In the genomic region with DNA sequence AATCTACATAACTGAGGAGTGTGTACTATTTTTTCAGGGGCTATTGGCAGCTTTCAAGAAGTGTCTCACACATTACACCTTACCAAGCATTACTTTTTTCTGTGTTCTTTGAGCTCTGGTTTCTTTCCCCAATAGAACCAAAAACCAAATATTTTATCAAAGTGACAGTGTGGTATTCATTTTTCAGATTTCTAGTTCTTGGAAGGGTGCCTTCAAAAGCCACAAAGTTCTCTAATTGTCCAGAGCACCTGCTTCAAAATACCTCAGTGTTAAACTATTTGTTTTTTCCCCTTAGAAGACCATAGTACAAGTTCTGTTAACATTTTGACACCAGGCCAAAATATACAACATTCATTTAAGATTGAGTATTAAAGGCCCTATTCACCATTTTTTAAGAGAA, we compare ENCODE assay signal across 31 cellular contexts.
DNase-seq lines count a peak whose midpoint lies in the region; ATAC-seq, FAIRE-seq and TF ChIP-seq lines count a peak whose summit lies in the region.
"Had no signal": no experiment of that assay in that cellular context is flagged by ENCODE, and none has a peak within 500 bp of the region (broad histone marks: within the 10 kb centered on the region; RNA-seq: fewer than 3 reads in every experiment).

No MANE protein-coding gene starts in this region.

- CTCF ChIA-PET in SK-N-SH (lab: Yijun Ruan, JAX) = no interaction called here

- no peaks in the 10 kb centered on the region for H3K79me2 ChIP-seq in SK-N-SH (ENCODE audit: insufficient read depth)
- H3K79me2 ChIP-seq in smooth muscle cell (ENCODE audit: low read depth) = no peaks in the 10 kb centered on the region

- no peaks in the 10 kb centered on the region for H3F3A ChIP-seq in SK-N-SH (replicated peaks; ENCODE audit: insufficient read depth)
- no peaks in the 10 kb centered on the region for H3F3A ChIP-seq in smooth muscle cell (ENCODE audit: low read depth)

- no peaks in the 10 kb centered on the region for H3K36me3 Mint-ChIP-seq in T-helper 2 cell treated with Interferon-gamma antibody and Interleukin-4, amounts not matched to agents 5 μg/mL and 100 μg/mL, for 36 hours (ENCODE audit: low read depth)
- no peaks in the 10 kb centered on the region for H3K36me3 Mint-ChIP-seq in activated T-helper 2 cell treated with anti-CD3 and anti-CD28 coated beads, Interferon-gamma antibody, Interleukin-2, Interleukin-4, amounts not matched to agents 10 μg/mL and 5 μg/mL and 100 μg/mL, durations not matched to agents 14 hours and 24 hours and 36 hours (ENCODE audit: low read depth)
- H3K36me3 Mint-ChIP-seq: CD14-positive monocyte; CD8-positive, alpha-beta memory T cell had no signal

- ATAC-seq in SK-N-SH treated with all-trans-retinoic acid at 6 μM for 48 hours = no peak
- ATAC-seq: Panc1 had no signal

- H3K4me3 ChIP-seq in SK-N-SH (ENCODE audit: low read depth in 2 of 2, low read length in 1 of 2) (no peak overlapping the region), astrocyte of the spinal cord (ENCODE audit: low read depth, low read length) (no peak overlapping the region), fibroblast of the aortic adventitia (ENCODE audit: low read depth, low read length) (no peak overlapping the region), smooth muscle cell (no peak overlapping the region)
- H3K4me3 ChIP-seq: HAP-1 had no signal

- H3K9me3 ChIP-seq in SK-N-SH (no peaks in the 10 kb centered on the region), smooth muscle cell (replicated peaks; ENCODE audit: low read depth) (no peaks in the 10 kb centered on the region)
- H3K9me3 ChIP-seq: BE2C, HAP-1 had no signal

- H3K27ac ChIP-seq in SK-N-SH (ENCODE audit: low read depth in 2 of 2, low read length in 1 of 2) (no peak overlapping the region), smooth muscle cell (ENCODE audit: low read depth) (no peak overlapping the region)
- H3K27ac ChIP-seq: 22Rv1, RWPE1 had no signal

- H3K9me2 ChIP-seq in SK-N-SH = no peaks in the 10 kb centered on the region

- H3K4me1 Mint-ChIP-seq in T-helper 2 cell treated with Interferon-gamma antibody and Interleukin-4, amounts not matched to agents 5 μg/mL and 100 μg/mL, for 36 hours (ENCODE audit: low read depth) = no peaks in the 10 kb centered on the region
- no peaks in the 10 kb centered on the region for H3K4me1 Mint-ChIP-seq in activated T-helper 2 cell treated with anti-CD3 and anti-CD28 coated beads, Interferon-gamma antibody, Interleukin-2, Interleukin-4, amounts not matched to agents 10 μg/mL and 5 μg/mL and 100 μg/mL, durations not matched to agents 14 hours and 24 hours and 36 hours (ENCODE audit: low read depth)
- H3K4me1 Mint-ChIP-seq: CD14-positive monocyte; CD8-positive, alpha-beta memory T cell had no signal

- no peak overlapping the region for H3K9ac ChIP-seq in SK-N-SH
- H3K9ac ChIP-seq in smooth muscle cell (ENCODE audit: low read depth) = no peak overlapping the region

- TF ChIP-seq EP300 in SK-N-SH (IDR thresholded peaks at IDR 0.05; ENCODE audit: borderline replicate concordance in 1 of 2, low read depth in 1 of 2, low read length in 1 of 2) = no peak

- no peak for FAIRE-seq in urothelium cell line (lab: Jason Lieb, UNC)
- FAIRE-seq: GM12891 had no signal

- intact Hi-C loops in activated T-helper 2 cell treated with anti-CD3 and anti-CD28 coated beads, Interferon-gamma antibody, Interleukin-2, Interleukin-4, amounts not matched to agents 10 μg/mL and 5 μg/mL and 100 μg/mL, durations not matched to agents 14 hours and 24 hours and 36 hours (cut with micrococcal nuclease) = no loop called here

- H3K36me3 ChIP-seq in SK-N-SH (replicated peaks in 1 of 2; ENCODE audit: control insufficient read depth in 1 of 2, insufficient read depth in 2 of 2, low read length in 1 of 2) (no peaks in the 10 kb centered on the region), smooth muscle cell (ENCODE audit: low read depth) (no peaks in the 10 kb centered on the region)
- H3K36me3 ChIP-seq: BE2C, HAP-1 had no signal

- H3K4me3 Mint-ChIP-seq in T-helper 2 cell treated with Interferon-gamma antibody and Interleukin-4, amounts not matched to agents 5 μg/mL and 100 μg/mL, for 36 hours = no peak overlapping the region
- H3K4me3 Mint-ChIP-seq in activated T-helper 2 cell treated with anti-CD3 and anti-CD28 coated beads, Interferon-gamma antibody, Interleukin-2, Interleukin-4, amounts not matched to agents 10 μg/mL and 5 μg/mL and 100 μg/mL, durations not matched to agents 14 hours and 24 hours and 36 hours (ENCODE audit: low read depth) = no peak overlapping the region
- H3K4me3 Mint-ChIP-seq: CD14-positive monocyte; CD8-positive, alpha-beta memory T cell; HFFc6 had no signal

- peaks cover 13% of the 10 kb centered on the region for H3K9me3 Mint-ChIP-seq in T-helper 2 cell treated with Interferon-gamma antibody and Interleukin-4, amounts not matched to agents 5 μg/mL and 100 μg/mL, for 36 hours
- peaks cover 20% of the 10 kb centered on the region for H3K9me3 Mint-ChIP-seq in activated T-helper 2 cell treated with anti-CD3 and anti-CD28 coated beads, Interferon-gamma antibody, Interleukin-2, Interleukin-4, amounts not matched to agents 10 μg/mL and 5 μg/mL and 100 μg/mL, durations not matched to agents 14 hours and 24 hours and 36 hours

- H3K27me3 ChIP-seq in SK-N-SH (ENCODE audit: insufficient read depth) (no peaks in the 10 kb centered on the region), smooth muscle cell (ENCODE audit: low read depth) (no peaks in the 10 kb centered on the region)
- H3K27me3 ChIP-seq: BE2C had no signal

- in situ Hi-C loops in astrocyte of the spinal cord (cut with HindIII; ENCODE audit: low sequenced_read_pairs) = no loop called here

- TF ChIP-seq CTCF in SK-N-SH (IDR thresholded peaks at IDR 0.05) (no peak), astrocyte of the spinal cord (IDR thresholded peaks at IDR 0.05; ENCODE audit: low read depth, low read length) (no peak), fibroblast of the aortic adventitia (IDR thresholded peaks at IDR 0.05; ENCODE audit: insufficient read depth, low read length) (no peak), smooth muscle cell (IDR thresholded peaks at IDR 0.05; ENCODE audit: borderline replicate concordance, insufficient read depth, poor library complexity, severe bottlenecking) (no peak)

- H3K4me2 ChIP-seq in SK-N-SH (no peak overlapping the region), smooth muscle cell (no peak overlapping the region)

- H3K27me3 Mint-ChIP-seq in T-helper 2 cell treated with Interferon-gamma antibody and Interleukin-4, amounts not matched to agents 5 μg/mL and 100 μg/mL, for 36 hours (ENCODE audit: low read depth) = no peaks in the 10 kb centered on the region
- H3K27me3 Mint-ChIP-seq in activated T-helper 2 cell treated with anti-CD3 and anti-CD28 coated beads, Interferon-gamma antibody, Interleukin-2, Interleukin-4, amounts not matched to agents 10 μg/mL and 5 μg/mL and 100 μg/mL, durations not matched to agents 14 hours and 24 hours and 36 hours (ENCODE audit: low read depth) = no peaks in the 10 kb centered on the region

- H3K27ac Mint-ChIP-seq in T-helper 2 cell treated with Interferon-gamma antibody and Interleukin-4, amounts not matched to agents 5 μg/mL and 100 μg/mL, for 36 hours = no peak overlapping the region
- H3K27ac Mint-ChIP-seq in activated T-helper 2 cell treated with anti-CD3 and anti-CD28 coated beads, Interferon-gamma antibody, Interleukin-2, Interleukin-4, amounts not matched to agents 10 μg/mL and 5 μg/mL and 100 μg/mL, durations not matched to agents 14 hours and 24 hours and 36 hours = no peak overlapping the region
- H3K27ac Mint-ChIP-seq: CD14-positive monocyte; CD8-positive, alpha-beta memory T cell; HFFc6 had no signal

- H3K4me1 ChIP-seq in SK-N-SH (ENCODE audit: control insufficient read depth in 1 of 2, insufficient read depth in 2 of 2, low read depth in 1 of 2, low read length in 1 of 2) (no peaks in the 10 kb centered on the region), smooth muscle cell (ENCODE audit: low read depth) (no peaks in the 10 kb centered on the region)
- H3K4me1 ChIP-seq: BE2C, HAP-1 had no signal

- no peak for DNase-seq in SK-N-SH
- peak; percentile 85 for DNase-seq in astrocyte of the spinal cord (ENCODE audit: low read depth, low spot score)
- DNase-seq in fibroblast of the aortic adventitia (ENCODE audit: low read depth) = peak; percentile 11
- DNase-seq in urothelium cell line (ENCODE audit: low spot score) = peak; percentile 56
- no peak for DNase-seq in T-helper 2 cell treated with Interferon-gamma antibody and Interleukin-4, amounts not matched to agents 5 μg/mL and 100 μg/mL, for 36 hours (ENCODE audit: low spot score)
- no peak for DNase-seq in activated T-helper 2 cell treated with anti-CD3 and anti-CD28 coated beads, Interferon-gamma antibody, Interleukin-2, Interleukin-4, amounts not matched to agents 10 μg/mL and 5 μg/mL and 100 μg/mL, durations not matched to agents 14 hours and 24 hours and 36 hours (ENCODE audit: low spot score)
- DNase-seq in smooth muscle cell (lab: John Stamatoyannopoulos, UW; ENCODE audit: unreplicated experiment) = no peak
- DNase-seq: ACHN; BE2C; CD8-positive, alpha-beta memory T cell; DMS 273 treated with DMSO at 0.1 percent for 48 hours; DMS79; EL; GDM1; GOT3; HFFc6; Karpas-422; MV-4-11; NCI-H1105; NCI-H1436 treated with DMSO at 0.1 percent for 48 hours; NCI-H187 treated with DMSO at 0.1 percent for 48 hours; NCI-H446 treated with DMSO at 0.1 percent for 48 hours; NCI-H526 treated with DMSO at 0.1 percent for 48 hours; SHP77 treated with DMSO at 0.1 percent for 48 hours had no signal

- no peak for TF ChIP-seq RAD21 in SK-N-SH (IDR thresholded peaks at IDR 0.05; ENCODE audit: low read length)

- POLR2A ChIA-PET in SK-N-SH (lab: Yijun Ruan, JAX) = no interaction called here

- H4K20me1 ChIP-seq in SK-N-SH (ENCODE audit: insufficient read depth) = no peaks in the 10 kb centered on the region
- H4K20me1 ChIP-seq in smooth muscle cell (ENCODE audit: low read depth) = no peaks in the 10 kb centered on the region

- H2AFZ ChIP-seq in SK-N-SH (ENCODE audit: low read depth) (no peak overlapping the region), smooth muscle cell (ENCODE audit: low read depth) (no peak overlapping the region)

TF ChIP-seq in SK-N-SH treated with all-trans-retinoic acid at 6 μM for 48 hours, 23 proteins besides CTCF, POLR2A, EP300 and RAD21:
- no peak for TF ChIP-seq PPARA (CRISPR knock-in tag; IDR thresholded peaks at IDR 0.05; ENCODE audit: borderline replicate concordance)
- peak; percentile 51; the same call in 1 of the 2 replicates for TF ChIP-seq CSDC2 (CRISPR knock-in tag; IDR thresholded peaks at IDR 0.05)
- TF ChIP-seq ISL1 (CRISPR knock-in tag; IDR thresholded peaks at IDR 0.05) = peak; percentile 78

TF ChIP-seq in SK-N-SH, 30 proteins besides CTCF, POLR2A, EP300 and RAD21:
- no peak for TF ChIP-seq FOSL2 (IDR thresholded peaks at IDR 0.05; ENCODE audit: borderline replicate concordance, low read depth)

Comparison
In these comparisons a context has a peak if more than half of its experiments do, and no peak if none do; other contexts are left out.
1. DNase-seq: peak in astrocyte of the spinal cord (single experiment), fibroblast of the aortic adventitia (single experiment) and urothelium cell line (single experiment); none in SK-N-SH (single experiment), T-helper 2 cell treated with Interferon-gamma antibody and Interleukin-4, amounts not matched to agents 5 μg/mL and 100 μg/mL, for 36 hours (single experiment), activated T-helper 2 cell treated with anti-CD3 and anti-CD28 coated beads, Interferon-gamma antibody, Interleukin-2, Interleukin-4, amounts not matched to agents 10 μg/mL and 5 μg/mL and 100 μg/mL, durations not matched to agents 14 hours and 24 hours and 36 hours (single experiment) and smooth muscle cell (single experiment).